ENCODE assay signal across 11 cellular contexts in the genomic region with DNA sequence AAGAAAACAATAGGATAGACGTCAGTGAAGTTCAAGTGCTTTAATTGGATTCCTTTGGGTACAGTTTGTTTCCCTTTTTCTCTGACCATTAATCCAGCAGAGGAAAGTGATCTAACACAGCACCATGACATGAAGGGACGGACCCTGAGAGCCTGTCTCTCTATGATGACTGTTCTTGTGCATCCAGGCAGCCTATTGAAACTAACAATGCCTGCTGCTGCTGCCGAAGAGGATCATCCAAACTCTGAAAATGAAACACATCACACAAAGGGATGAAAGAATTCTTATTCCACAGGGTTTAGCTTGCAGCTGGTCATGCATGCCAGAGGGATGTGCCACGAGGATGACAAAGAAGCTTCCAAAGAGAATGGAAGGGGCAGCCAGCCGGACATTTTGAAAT.
DNase-seq lines count a peak whose midpoint lies in the region; ATAC-seq and TF ChIP-seq lines count a peak whose summit lies in the region.
"Had no signal": no experiment of that assay in that cellular context is flagged by ENCODE, and none has a peak within 500 bp of the region (broad histone marks: within the 10 kb centered on the region; RNA-seq: fewer than 3 reads in every experiment).

No MANE protein-coding gene starts in this region.

- H3K36me3 ChIP-seq in SJSA1: no peaks in the 10 kb centered on the region
- no peaks in the 10 kb centered on the region for H3K36me3 ChIP-seq in upper lobe of right lung

- intact Hi-C loops in upper lobe of right lung (cut with DNase I): no loop called here

- H3K4me1 ChIP-seq in SJSA1 (replicated peaks) (peaks cover 35% of the 10 kb centered on the region), upper lobe of right lung (no peaks in the 10 kb centered on the region)

- peak; percentile 80 for DNase-seq in AG08395 (ENCODE audit: low spot score)
- peak; percentile 68 to 74 for DNase-seq in SJSA1 (ENCODE audit: low read depth in 1 of 2, low spot score in 2 of 2)
- DNase-seq in fibroblast of the aortic adventitia (ENCODE audit: low read depth): peak; percentile 61
- DNase-seq in nucleus accumbens (lab: John Stamatoyannopoulos, UW): peak in 46 of 56 donors; percentile 5 to 79 (median 46)
- no peak for DNase-seq in upper lobe of right lung
- DNase-seq: Karpas-422 had no signal

- no peak for ATAC-seq in upper lobe of right lung
- ATAC-seq in activated CD4-positive, CD25-positive, alpha-beta regulatory T cell treated with anti-CD3 and anti-CD28 coated beads, Interleukin-2, amount 50 U/mL, for 24 hours: no peak
- ATAC-seq in HG03196 (IDR thresholded peaks at IDR 0.05; ENCODE audit: unreplicated experiment): no peak
- ATAC-seq in HG02588 (IDR thresholded peaks at IDR 0.05; ENCODE audit: unreplicated experiment): no peak

- H3K27me3 ChIP-seq in SJSA1 (replicated peaks) (no peaks in the 10 kb centered on the region), upper lobe of right lung (no peaks in the 10 kb centered on the region)

- H3K4me3 ChIP-seq in SJSA1 (no peak overlapping the region), fibroblast of the aortic adventitia (ENCODE audit: low read depth, low read length) (peak overlapping the region; percentile 9), upper lobe of right lung (no peak overlapping the region)

- H3K9me3 ChIP-seq in SJSA1 (replicated peaks): no peaks in the 10 kb centered on the region
- no peaks in the 10 kb centered on the region for H3K9me3 ChIP-seq in upper lobe of right lung

- H3K27ac ChIP-seq in SJSA1: peak overlapping the region; percentile 80
- no peak overlapping the region for H3K27ac ChIP-seq in upper lobe of right lung
- H3K27ac ChIP-seq: C4-2B, VCaP had no signal

- TF ChIP-seq CTCF in fibroblast of the aortic adventitia (IDR thresholded peaks at IDR 0.05; ENCODE audit: insufficient read depth, low read length): no peak
- no peak for TF ChIP-seq CTCF in upper lobe of right lung (IDR thresholded peaks at IDR 0.05)
